Comparison of ENCODE assay signal across 10 cellular contexts in genomic region chr10:21406595-21407218, GRCh38.
DNase-seq lines count a peak whose midpoint lies in the region; ATAC-seq, FAIRE-seq and TF ChIP-seq lines count a peak whose summit lies in the region.
"Had no signal": no experiment of that assay in that cellular context is flagged by ENCODE, and none has a peak within 500 bp of the region (broad histone marks: within the 10 kb centered on the region; RNA-seq: fewer than 3 reads in every experiment).

No MANE protein-coding gene starts in this region.

- intact Hi-C loops in activated CD4-positive, alpha-beta memory T cell treated with anti-CD3 and anti-CD28 coated beads for 36 hours (cut with micrococcal nuclease), result no loop called here

- H3K27ac ChIP-seq in astrocyte (ENCODE audit: low read depth, low read length), result peak overlapping the region; percentile 36
- peak overlapping the region; percentile 12 for H3K27ac ChIP-seq in osteoblast (ENCODE audit: low read depth, low read length)

- H3K27ac Mint-ChIP-seq in activated CD4-positive, alpha-beta memory T cell treated with anti-CD3 and anti-CD28 coated beads for 36 hours, result peak overlapping the region; percentile 11
- H3K27ac Mint-ChIP-seq in activated CD4-positive, alpha-beta memory T cell treated with anti-CD3 and anti-CD28 coated beads, Interleukin-2, amount 10 ng/mL, durations not matched to agents 7 days and 5 days, result no peak overlapping the region
- peak overlapping the region; percentile 67 for H3K27ac Mint-ChIP-seq in astrocyte (ENCODE audit: unreplicated experiment)

- CTCF ChIA-PET in activated CD4-positive, alpha-beta memory T cell treated with anti-CD3 and anti-CD28 coated beads for 36 hours (lab: Charles Lee), result no interaction called here
- CTCF ChIA-PET in activated CD4-positive, alpha-beta memory T cell treated with anti-CD3 and anti-CD28 coated beads, Interleukin-2, amount 10 ng/mL, durations not matched to agents 7 days and 5 days (lab: Charles Lee), result no interaction called here

- H3K9me3 ChIP-seq in astrocyte (ENCODE audit: insufficient read depth, low read depth, low read length) (no peaks in the 10 kb centered on the region), osteoblast (ENCODE audit: low read depth, low read length) (no peaks in the 10 kb centered on the region)

- H3K4me2 ChIP-seq in astrocyte (ENCODE audit: low read length), result peak overlapping the region; percentile 40
- H3K4me2 ChIP-seq in osteoblast (ENCODE audit: insufficient read depth, low read length), result peak overlapping the region; percentile 4

- TF ChIP-seq CTCF in astrocyte (IDR thresholded peaks at IDR 0.05; ENCODE audit: insufficient read depth, low read depth, low read length) (no peak), osteoblast (IDR thresholded peaks at IDR 0.05; ENCODE audit: extremely low read depth, low read depth, low read length) (no peak)

- H3K79me2 ChIP-seq in astrocyte (ENCODE audit: insufficient read depth, low read length) (no peaks in the 10 kb centered on the region), osteoblast (ENCODE audit: insufficient read depth, low read length) (no peaks in the 10 kb centered on the region)

- FAIRE-seq in astrocyte (lab: Jason Lieb, UNC), result no peak

- H2AFZ ChIP-seq in astrocyte (ENCODE audit: low read depth, low read length) (peak overlapping the region; percentile 4), osteoblast (ENCODE audit: low read length) (peak overlapping the region; percentile 44)

- POLR2A ChIA-PET in activated CD4-positive, alpha-beta memory T cell treated with anti-CD3 and anti-CD28 coated beads for 36 hours (lab: Charles Lee), result interaction anchor here (0.6 to 1.0 kb wide), 2 partner anchors 34 to 90 kb away, joined by 3 read pairs; no protein-coding TSS in a partner anchor
- POLR2A ChIA-PET in activated CD4-positive, alpha-beta memory T cell treated with anti-CD3 and anti-CD28 coated beads, Interleukin-2, amount 10 ng/mL, durations not matched to agents 7 days and 5 days (lab: Charles Lee), result no interaction called here

- peaks cover 13% of the 10 kb centered on the region for H3K4me1 Mint-ChIP-seq in activated CD4-positive, alpha-beta memory T cell treated with anti-CD3 and anti-CD28 coated beads for 36 hours (ENCODE audit: low read depth)
- peaks cover 12% of the 10 kb centered on the region for H3K4me1 Mint-ChIP-seq in activated CD4-positive, alpha-beta memory T cell treated with anti-CD3 and anti-CD28 coated beads, Interleukin-2, amount 10 ng/mL, durations not matched to agents 7 days and 5 days
- H3K4me1 Mint-ChIP-seq in astrocyte (ENCODE audit: low read depth, unreplicated experiment), result peaks cover 29% of the 10 kb centered on the region

- H3K9me3 Mint-ChIP-seq in activated CD4-positive, alpha-beta memory T cell treated with anti-CD3 and anti-CD28 coated beads for 36 hours, result no peaks in the 10 kb centered on the region
- H3K9me3 Mint-ChIP-seq in activated CD4-positive, alpha-beta memory T cell treated with anti-CD3 and anti-CD28 coated beads, Interleukin-2, amount 10 ng/mL, durations not matched to agents 7 days and 5 days, result no peaks in the 10 kb centered on the region
- H3K9me3 Mint-ChIP-seq in astrocyte (ENCODE audit: unreplicated experiment), result peaks cover 5% of the 10 kb centered on the region

- peak overlapping the region; percentile 21 for H3K9ac ChIP-seq in astrocyte (ENCODE audit: low read length)

- no peak overlapping the region for H3K4me3 Mint-ChIP-seq in activated CD4-positive, alpha-beta memory T cell treated with anti-CD3 and anti-CD28 coated beads for 36 hours
- no peak overlapping the region for H3K4me3 Mint-ChIP-seq in activated CD4-positive, alpha-beta memory T cell treated with anti-CD3 and anti-CD28 coated beads, Interleukin-2, amount 10 ng/mL, durations not matched to agents 7 days and 5 days
- H3K4me3 Mint-ChIP-seq in astrocyte (ENCODE audit: unreplicated experiment), result no peak overlapping the region

- no peak for ATAC-seq in HG03460 (IDR thresholded peaks at IDR 0.05; ENCODE audit: unreplicated experiment)

- H3K36me3 ChIP-seq in astrocyte (ENCODE audit: insufficient read depth, low read length) (no peaks in the 10 kb centered on the region), osteoblast (ENCODE audit: insufficient read depth, low read length) (no peaks in the 10 kb centered on the region)

- H3K36me3 Mint-ChIP-seq in activated CD4-positive, alpha-beta memory T cell treated with anti-CD3 and anti-CD28 coated beads for 36 hours, result no peaks in the 10 kb centered on the region
- H3K36me3 Mint-ChIP-seq in activated CD4-positive, alpha-beta memory T cell treated with anti-CD3 and anti-CD28 coated beads, Interleukin-2, amount 10 ng/mL, durations not matched to agents 7 days and 5 days (ENCODE audit: low read depth), result no peaks in the 10 kb centered on the region
- no peaks in the 10 kb centered on the region for H3K36me3 Mint-ChIP-seq in astrocyte (ENCODE audit: low read depth, unreplicated experiment)

- no peaks in the 10 kb centered on the region for H3K27me3 ChIP-seq in astrocyte (ENCODE audit: insufficient read depth, low read length)
- no peaks in the 10 kb centered on the region for H3K27me3 ChIP-seq in osteoblast (ENCODE audit: insufficient read depth, low read length)

- H3K4me3 ChIP-seq in astrocyte (ENCODE audit: insufficient read depth, low read depth, low read length) (no peak overlapping the region), osteoblast (ENCODE audit: insufficient read depth, low read length) (no peak overlapping the region)

- H3K4me1 ChIP-seq in astrocyte (ENCODE audit: insufficient read depth, low read length) (peaks cover 22% of the 10 kb centered on the region), osteoblast (ENCODE audit: insufficient read depth, low read length) (peaks cover 18% of the 10 kb centered on the region)

- H3K27me3 Mint-ChIP-seq in activated CD4-positive, alpha-beta memory T cell treated with anti-CD3 and anti-CD28 coated beads for 36 hours, result peaks cover 3% of the 10 kb centered on the region
- H3K27me3 Mint-ChIP-seq in activated CD4-positive, alpha-beta memory T cell treated with anti-CD3 and anti-CD28 coated beads, Interleukin-2, amount 10 ng/mL, durations not matched to agents 7 days and 5 days, result peaks cover 3% of the 10 kb centered on the region
- H3K27me3 Mint-ChIP-seq in astrocyte (ENCODE audit: low read depth, unreplicated experiment), result no peaks in the 10 kb centered on the region

- no peaks in the 10 kb centered on the region for H4K20me1 ChIP-seq in astrocyte (ENCODE audit: insufficient read depth, low read length)
- no peaks in the 10 kb centered on the region for H4K20me1 ChIP-seq in osteoblast (ENCODE audit: insufficient read depth, low read length)

- DNase-seq in activated CD4-positive, alpha-beta memory T cell treated with anti-CD3 and anti-CD28 coated beads for 36 hours, result peak; percentile 21
- no peak for DNase-seq in activated CD4-positive, alpha-beta memory T cell treated with anti-CD3 and anti-CD28 coated beads, Interleukin-2, amount 10 ng/mL, durations not matched to agents 7 days and 5 days
- DNase-seq in MV-4-11 (lab: John Stamatoyannopoulos, UW), result peak; percentile 30
- peak; percentile 80 for DNase-seq in astrocyte (ENCODE audit: low read depth)
- DNase-seq in osteoblast (ENCODE audit: insufficient read length, low spot score, missing footprints), result peak; percentile 92
- no peak for DNase-seq in effector CD8-positive, alpha-beta T cell (lab: John Stamatoyannopoulos, UW)
- no peak for DNase-seq in amniotic stem cell (lab: John Stamatoyannopoulos, UW)
- DNase-seq: ACHN, NCI-H2171 had no signal

Comparison
In these comparisons a context has a peak if more than half of its experiments do, and no peak if none do; other contexts are left out.
1. DNase-seq: peak in activated CD4-positive, alpha-beta memory T cell treated with anti-CD3 and anti-CD28 coated beads for 36 hours (single experiment), MV-4-11 (single experiment), astrocyte (single experiment) and osteoblast (single experiment); none in activated CD4-positive, alpha-beta memory T cell treated with anti-CD3 and anti-CD28 coated beads, Interleukin-2, amount 10 ng/mL, durations not matched to agents 7 days and 5 days (single experiment), effector CD8-positive, alpha-beta T cell (single experiment) and amniotic stem cell (single experiment).